8 cellular contexts compared by ENCODE assay signal in the genomic region with DNA sequence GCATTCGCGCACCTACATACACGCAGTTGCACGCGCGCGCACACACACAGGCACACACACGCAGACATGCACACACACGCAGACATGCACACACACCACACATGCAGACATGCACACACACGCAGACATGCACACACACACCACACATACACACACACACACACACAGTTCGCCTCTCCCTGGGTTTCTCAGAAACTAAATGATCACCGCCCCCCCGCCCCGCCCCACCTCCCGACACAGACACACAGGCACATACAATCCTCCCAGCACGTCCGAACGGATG. TPM values are rescaled to one million over a fixed set of nuclear protein-coding genes. Genes with fewer than 3 reads are reported as not detected.
A peak's percentile ranks its signal among the peaks of the same experiment; 100 is the strongest.
DNase-seq lines count a peak whose midpoint lies in the region; ATAC-seq and TF ChIP-seq lines count a peak whose summit lies in the region.

No MANE protein-coding gene starts in this region.

- H3K36me3 Mint-ChIP-seq in HFFc6 (ENCODE audit: low read depth) (peaks cover 30% of the 10 kb centered on the region), glutamatergic neuron (ENCODE audit: unreplicated experiment) (peaks cover 5% of the 10 kb centered on the region)

- no peak overlapping the region for H3K27ac ChIP-seq in skeletal muscle tissue (ENCODE audit: low read depth, low read length)

- peak overlapping the region; percentile 88 for H3K27ac Mint-ChIP-seq in HFFc6
- peak overlapping the region; percentile 65 for H3K27ac Mint-ChIP-seq in glutamatergic neuron (ENCODE audit: unreplicated experiment)

- no peaks in the 10 kb centered on the region for H3K9me3 ChIP-seq in skeletal muscle tissue (ENCODE audit: control insufficient read depth in 3 of 3, low read length in 3 of 3)

- H3K27me3 Mint-ChIP-seq in HFFc6 (ENCODE audit: insufficient read depth), result peaks cover 4% of the 10 kb centered on the region; the same call in 1 of the 2 replicates
- peaks cover 10% of the 10 kb centered on the region for H3K27me3 Mint-ChIP-seq in glutamatergic neuron (ENCODE audit: unreplicated experiment)

- H3K4me1 ChIP-seq in skeletal muscle tissue (ENCODE audit: control insufficient read depth in 3 of 3, insufficient read depth in 3 of 3, low read length in 3 of 3), result peaks cover 24 to 44% (median 24%) of the 10 kb centered on the region in 3 donors

- no peaks in the 10 kb centered on the region for H3K9me3 Mint-ChIP-seq in HFFc6
- H3K9me3 Mint-ChIP-seq in glutamatergic neuron (ENCODE audit: unreplicated experiment), result peaks cover 8% of the 10 kb centered on the region

- H3K4me1 Mint-ChIP-seq in HFFc6 (ENCODE audit: low read depth) (peaks cover 52% of the 10 kb centered on the region), glutamatergic neuron (ENCODE audit: low read depth, unreplicated experiment) (peaks cover 34% of the 10 kb centered on the region)

- ATAC-seq in HG03565 (IDR thresholded peaks at IDR 0.05; ENCODE audit: unreplicated experiment) (no peak), GM18868 (IDR thresholded peaks at IDR 0.05; ENCODE audit: unreplicated experiment) (no peak)

- H3K36me3 ChIP-seq in skeletal muscle tissue (ENCODE audit: control insufficient read depth in 3 of 3, insufficient read depth in 3 of 3, low read length in 3 of 3), result no peaks in the 10 kb centered on the region

- TF ChIP-seq CTCF in HFFc6 (IDR thresholded peaks at IDR 0.05) (no peak), glutamatergic neuron (IDR thresholded peaks at IDR 0.05; ENCODE audit: partially characterized antibody, unreplicated experiment) (no peak)

- H3K27me3 ChIP-seq in skeletal muscle tissue (ENCODE audit: control insufficient read depth in 3 of 3, insufficient read depth in 3 of 3, low read length in 3 of 3), result peaks cover 8 to 13% (median 10%) of the 10 kb centered on the region in 3 donors

- DNase-seq in HFFc6, result no peak
- DNase-seq in activated CD8-positive, alpha-beta memory T cell treated with anti-CD3 and anti-CD28 coated beads, Interleukin-2, amount 50 U/mL, for 4 hours, result peak; percentile 21
- DNase-seq in glutamatergic neuron, result peak; percentile 36
- no peak for DNase-seq in globus pallidus (ENCODE audit: low spot score)
- DNase-seq in HuH-7 (ENCODE audit: low spot score), result no peak

- H3K9ac ChIP-seq in skeletal muscle tissue (ENCODE audit: low read depth in 1 of 3, low read length in 3 of 3), result peak overlapping the region in 2 of 3 donors; percentile 90 to 93

- H3K4me3 ChIP-seq in skeletal muscle tissue (ENCODE audit: low read length in 3 of 3), result peak overlapping the region; percentile 88 to 95 (median 93)

- H3K4me3 Mint-ChIP-seq in HFFc6 (peak overlapping the region; percentile 93), glutamatergic neuron (ENCODE audit: unreplicated experiment) (peak overlapping the region; percentile 98)

RNA-seq across cellular contexts. Expression of gene EPHA4, which starts 1.1 kb away (rescaled TPM):
- total RNA-seq in HFFc6 (2021; fragmentation: NEBNext Ultra II Directional; extraction: Animal tissue kit (Norgen Biotek cat#: 25700)), result 10 to 100 TPM; 41.4 to 65.3 (median 51.9) TPM
- 57.2 TPM for total RNA-seq in glutamatergic neuron (ENCODE audit: unreplicated experiment)
- 24.0 TPM for total RNA-seq in skeletal muscle tissue

Comparison
In these comparisons a context has a peak if more than half of its experiments do, and no peak if none do; other contexts are left out.
1. DNase-seq: peak in activated CD8-positive, alpha-beta memory T cell treated with anti-CD3 and anti-CD28 coated beads, Interleukin-2, amount 50 U/mL, for 4 hours (single experiment) and glutamatergic neuron (single experiment); none in HFFc6 (single experiment), globus pallidus (single experiment) and HuH-7 (single experiment).